ENCODE assay signal across 22 cellular contexts in the genomic region with DNA sequence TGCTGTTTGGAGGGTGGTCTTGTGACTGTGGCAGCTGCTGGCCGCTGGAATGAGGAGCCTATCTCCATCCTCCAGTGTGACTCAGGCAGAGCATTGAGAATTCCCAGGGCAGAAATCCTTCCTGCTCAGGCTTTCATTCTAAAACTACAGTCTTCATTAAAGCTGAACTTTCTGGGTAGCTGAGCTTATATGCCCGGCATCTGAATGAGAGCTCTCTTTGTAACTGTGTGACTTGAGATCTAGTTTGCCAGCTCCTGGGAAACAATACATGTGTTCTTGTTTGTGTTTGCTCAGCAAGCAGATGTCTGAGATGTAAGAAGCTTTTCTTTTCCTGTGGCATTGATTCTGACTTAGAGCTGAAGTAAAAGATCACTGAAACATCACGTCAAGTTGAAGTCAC. TPM values are rescaled to one million over a fixed set of nuclear protein-coding genes. Genes with fewer than 3 reads are reported as not detected.
A peak's percentile ranks its signal among the peaks of the same experiment; 100 is the strongest.
DNase-seq lines count a peak whose midpoint lies in the region; ATAC-seq and TF ChIP-seq lines count a peak whose summit lies in the region.
"Had no signal": no experiment of that assay in that cellular context is flagged by ENCODE, and none has a peak within 500 bp of the region (broad histone marks: within the 10 kb centered on the region; RNA-seq: fewer than 3 reads in every experiment).

No MANE protein-coding gene starts in this region.

- H3K9me3 ChIP-seq in upper lobe of right lung: no peaks in the 10 kb centered on the region
- H3K9me3 ChIP-seq: gastroesophageal sphincter, right lobe of liver, transverse colon had no signal

- H3K4me3 ChIP-seq in upper lobe of right lung: no peak overlapping the region
- H3K4me3 ChIP-seq: cardiac muscle cell, gastroesophageal sphincter, PC-9, right lobe of liver, transverse colon had no signal

- TF ChIP-seq CTCF in neural crest cell (conservative IDR thresholded peaks at IDR 0.05) (no peak), upper lobe of right lung (IDR thresholded peaks at IDR 0.05) (no peak)

- H3K27me3 Mint-ChIP-seq in neural crest cell (ENCODE audit: low read depth): no peaks in the 10 kb centered on the region
- H3K27me3 Mint-ChIP-seq in activated naive CD8-positive, alpha-beta T cell treated with anti-CD3 and anti-CD28 coated beads for 36 hours: no peaks in the 10 kb centered on the region
- H3K27me3 Mint-ChIP-seq: activated naive CD4-positive, alpha-beta T cell treated with anti-CD3 and anti-CD28 coated beads, Interleukin-2, amount 50 U/mL, for 24 hours had no signal

- H3K9me3 Mint-ChIP-seq in neural crest cell: no peaks in the 10 kb centered on the region
- no peaks in the 10 kb centered on the region for H3K9me3 Mint-ChIP-seq in activated naive CD8-positive, alpha-beta T cell treated with anti-CD3 and anti-CD28 coated beads for 36 hours
- H3K9me3 Mint-ChIP-seq: activated naive CD4-positive, alpha-beta T cell treated with anti-CD3 and anti-CD28 coated beads, Interleukin-2, amount 50 U/mL, for 24 hours had no signal

- ATAC-seq in upper lobe of right lung: no peak
- ATAC-seq in GM19463 (IDR thresholded peaks at IDR 0.05; ENCODE audit: unreplicated experiment): no peak
- ATAC-seq: gastroesophageal sphincter, right lobe of liver had no signal

- peak overlapping the region; percentile 95 for H3K27ac Mint-ChIP-seq in neural crest cell (ENCODE audit: unreplicated experiment)
- H3K27ac Mint-ChIP-seq in activated naive CD8-positive, alpha-beta T cell treated with anti-CD3 and anti-CD28 coated beads for 36 hours: no peak overlapping the region
- H3K27ac Mint-ChIP-seq: activated naive CD4-positive, alpha-beta T cell treated with anti-CD3 and anti-CD28 coated beads, Interleukin-2, amount 50 U/mL, for 24 hours had no signal

- no peaks in the 10 kb centered on the region for H3K27me3 ChIP-seq in upper lobe of right lung
- H3K27me3 ChIP-seq: cardiac muscle cell, gastroesophageal sphincter, right lobe of liver, transverse colon had no signal

- peaks cover 52% of the 10 kb centered on the region for H3K36me3 ChIP-seq in upper lobe of right lung
- H3K36me3 ChIP-seq: cardiac muscle cell had no signal

- intact Hi-C loops in upper lobe of right lung (cut with DNase I): no loop called here

- H3K27ac ChIP-seq in upper lobe of right lung: no peak overlapping the region
- H3K27ac ChIP-seq: PC-9, right lobe of liver had no signal

- H3K4me1 Mint-ChIP-seq in neural crest cell: peaks cover 69% of the 10 kb centered on the region
- H3K4me1 Mint-ChIP-seq in activated naive CD8-positive, alpha-beta T cell treated with anti-CD3 and anti-CD28 coated beads for 36 hours: peaks cover 25% of the 10 kb centered on the region

- no peaks in the 10 kb centered on the region for H3K4me1 ChIP-seq in upper lobe of right lung

- DNase-seq in Ammon's horn (ENCODE audit: low spot score) (peak; percentile 86), NCI-H82 treated with DMSO at 0.1 percent for 48 hours (lab: John Stamatoyannopoulos, UW; ENCODE audit: unreplicated experiment) (peak; percentile 4), fibroblast of peridontal ligament (ENCODE audit: extremely low read depth) (peak; percentile 22), neural crest cell (ENCODE audit: low read depth, low spot score) (peak; percentile 20), upper lobe of right lung (no peak), MV-4-11 (lab: John Stamatoyannopoulos, UW) (no peak)
- no peak for DNase-seq in activated naive CD8-positive, alpha-beta T cell treated with anti-CD3 and anti-CD28 coated beads for 36 hours
- DNase-seq: activated CD8-positive, alpha-beta memory T cell treated with anti-CD3 and anti-CD28 coated beads, Interleukin-2, amount 50 U/mL, for 48 hours; Calu3; GF-D8; islet precursor cell; NCI-H1694; NCI-H510A; PC-9; right lobe of liver; stimulated activated CD4-positive, alpha-beta T cell treated with anti-CD3 and anti-CD28 coated beads, Interleukin-2, amount 100 ng/mL, for 48 hours; stimulated activated CD8-positive, alpha-beta memory T cell treated with anti-CD3 and anti-CD28 coated beads, Interleukin-4, amount 100 ng/mL, for 48 hours; transverse colon had no signal

- H3K36me3 Mint-ChIP-seq in neural crest cell (ENCODE audit: low read depth): peaks cover 3% of the 10 kb centered on the region
- peaks cover 19% of the 10 kb centered on the region for H3K36me3 Mint-ChIP-seq in activated naive CD8-positive, alpha-beta T cell treated with anti-CD3 and anti-CD28 coated beads for 36 hours

- peak overlapping the region; percentile 48 for H3K4me3 Mint-ChIP-seq in neural crest cell
- no peak overlapping the region for H3K4me3 Mint-ChIP-seq in activated naive CD8-positive, alpha-beta T cell treated with anti-CD3 and anti-CD28 coated beads for 36 hours
- H3K4me3 Mint-ChIP-seq: activated naive CD4-positive, alpha-beta T cell treated with anti-CD3 and anti-CD28 coated beads, Interleukin-2, amount 50 U/mL, for 24 hours had no signal

RNA-seq across cellular contexts. Expression of a gene that starts 22.4 kb away (rescaled TPM):
- total RNA-seq in neural crest cell (5.7 and 6.3 TPM in 2 replicates), upper lobe of right lung (not detected)
- total RNA-seq in activated naive CD8-positive, alpha-beta T cell treated with anti-CD3 and anti-CD28 coated beads for 36 hours: not detected
- total RNA-seq: Calu3, cardiac muscle cell, PC-9, right lobe of liver, transverse colon had no signal

RNA-seq across cellular contexts. Expression of a gene that starts 44.8 kb away (rescaled TPM):
- total RNA-seq in neural crest cell: 164 and 172 TPM in 2 replicates
- 4.1 TPM for total RNA-seq in upper lobe of right lung
- 100 to 1,000 TPM; 169 to 174 TPM for total RNA-seq in activated naive CD8-positive, alpha-beta T cell treated with anti-CD3 and anti-CD28 coated beads for 36 hours

Comparison
In these comparisons a context has a peak if more than half of its experiments do, and no peak if none do; other contexts are left out.
1. DNase-seq: peak in Ammon's horn (single experiment), NCI-H82 treated with DMSO at 0.1 percent for 48 hours (single experiment), fibroblast of peridontal ligament (single experiment) and neural crest cell (single experiment); none in upper lobe of right lung (single experiment), MV-4-11 (single experiment) and activated naive CD8-positive, alpha-beta T cell treated with anti-CD3 and anti-CD28 coated beads for 36 hours (single experiment).
2. RNA of a gene that starts 44.8 kb away (total RNA-seq): 169 to 174 TPM in activated naive CD8-positive, alpha-beta T cell treated with anti-CD3 and anti-CD28 coated beads for 36 hours and 164 to 172 TPM in neural crest cell; 4.1 TPM in upper lobe of right lung (single experiment); every median in the first group is over 10 times any median in the second.